ENCODE assay signal across 7 cellular contexts in genomic region chr11:118145285-118146227, GRCh38. TPM values are rescaled to one million over a fixed set of nuclear protein-coding genes. Genes with fewer than 3 reads are reported as not detected.
DNase-seq lines count a peak whose midpoint lies in the region; ATAC-seq and TF ChIP-seq lines count a peak whose summit lies in the region.

No MANE protein-coding gene starts in this region.

- H3K9me3 Mint-ChIP-seq in WTC11 = no peaks in the 10 kb centered on the region

- peaks cover 58% of the 10 kb centered on the region for H3K27me3 Mint-ChIP-seq in WTC11 (ENCODE audit: low read depth)

- H3K4me1 Mint-ChIP-seq in WTC11 = peaks cover 33% of the 10 kb centered on the region

- no peaks in the 10 kb centered on the region for H3K36me3 Mint-ChIP-seq in WTC11

- no peak overlapping the region for H3K27ac Mint-ChIP-seq in WTC11

- POLR2A ChIA-PET in WTC11 (lab: Charles Lee) = no interaction called here

- peak overlapping the region; percentile 52 to 55 for H3K4me3 ChIP-seq in cardiac fibroblast (replicated peaks in 1 of 2; ENCODE audit: low read depth in 2 of 2, low read length in 2 of 2)

- DNase-seq in NCI-H2171 (lab: John Stamatoyannopoulos, UW) (peak; percentile 73), WTC11 (ENCODE audit: low spot score) (peak; percentile 93), cardiac fibroblast (ENCODE audit: low read depth in 2 of 2) (peak; percentile 63 to 65), iris pigment epithelial cell (ENCODE audit: low read depth) (peak; percentile 49), smooth muscle cell of the brain vasculature (ENCODE audit: low read depth, low spot score) (peak; percentile 17)

- peak overlapping the region; percentile 70 for H3K4me3 Mint-ChIP-seq in WTC11

- CTCF ChIA-PET in WTC11 (lab: Charles Lee) = interaction anchor here (0.6 to 9.0 kb wide), 9 partner anchors 10 to 150 kb away, joined by 3 to 153 read pairs (median 3); no protein-coding TSS in a partner anchor

- ATAC-seq in GM18498 (IDR thresholded peaks at IDR 0.05; ENCODE audit: unreplicated experiment) (peak; percentile 91), HG02981 (IDR thresholded peaks at IDR 0.05; ENCODE audit: unreplicated experiment) (peak; percentile 93), WTC11 (peak; percentile 80)

- peak; percentile 89 for TF ChIP-seq CTCF in WTC11 (IDR thresholded peaks at IDR 0.05)
- TF ChIP-seq CTCF in cardiac fibroblast (IDR thresholded peaks at IDR 0.05; ENCODE audit: low read depth, low read length) = peak; percentile 84

TF ChIP-seq in WTC11, 78 proteins besides CTCF, POLR2A, EP300 and RAD21:
- TF ChIP-seq PRDM15 (CRISPR knock-in tag; IDR thresholded peaks at IDR 0.05) (0 out of 2 replicates have a peak, but pooled peaks have one; percentile 11), SP1 (CRISPR knock-in tag; conservative IDR thresholded peaks at IDR 0.05) (no peak), ETV6 (CRISPR knock-in tag; IDR thresholded peaks at IDR 0.05) (peak; percentile 86), PRRX2 (CRISPR knock-in tag; IDR thresholded peaks at IDR 0.05) (no peak), NR1H2 (CRISPR knock-in tag; IDR thresholded peaks at IDR 0.05) (no peak), ZNF416 (CRISPR knock-in tag; IDR thresholded peaks at IDR 0.05) (no peak), HMGA2 (CRISPR knock-in tag; IDR thresholded peaks at IDR 0.05) (no peak), MAX (CRISPR knock-in tag; IDR thresholded peaks at IDR 0.05) (0 out of 2 replicates have a peak, but pooled peaks have one; percentile 33), TCF7 (CRISPR knock-in tag; IDR thresholded peaks at IDR 0.05; ENCODE audit: low read depth) (no peak), E2F5 (CRISPR knock-in tag; IDR thresholded peaks at IDR 0.05) (peak; percentile 65), TEAD1 (CRISPR knock-in tag; IDR thresholded peaks at IDR 0.05) (no peak), FOXP1 (CRISPR knock-in tag; IDR thresholded peaks at IDR 0.05; ENCODE audit: borderline replicate concordance) (0 out of 2 replicates have a peak, but pooled peaks have one; percentile 23), FOXK1 (CRISPR knock-in tag; IDR thresholded peaks at IDR 0.05) (peak; percentile 39; the same call in 1 of the 2 replicates), ZNF671 (CRISPR knock-in tag; IDR thresholded peaks at IDR 0.05) (no peak), HMGXB4 (CRISPR knock-in tag; IDR thresholded peaks at IDR 0.05) (peak; percentile 78; the same call in 1 of the 2 replicates), GABPB1 (CRISPR knock-in tag; IDR thresholded peaks at IDR 0.05) (peak; percentile 28; the same call in 1 of the 2 replicates)
- TF ChIP-seq, protein P1, sequence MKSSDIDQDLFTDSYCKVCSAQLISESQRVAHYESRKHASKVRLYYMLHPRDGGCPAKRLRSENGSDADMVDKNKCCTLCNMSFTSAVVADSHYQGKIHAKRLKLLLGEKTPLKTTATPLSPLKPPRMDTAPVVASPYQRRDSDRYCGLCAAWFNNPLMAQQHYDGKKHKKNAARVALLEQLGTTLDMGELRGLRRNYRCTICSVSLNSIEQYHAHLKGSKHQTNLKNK (CRISPR knock-in tag; IDR thresholded peaks at IDR 0.05) = no peak
- TF ChIP-seq, protein P2, sequence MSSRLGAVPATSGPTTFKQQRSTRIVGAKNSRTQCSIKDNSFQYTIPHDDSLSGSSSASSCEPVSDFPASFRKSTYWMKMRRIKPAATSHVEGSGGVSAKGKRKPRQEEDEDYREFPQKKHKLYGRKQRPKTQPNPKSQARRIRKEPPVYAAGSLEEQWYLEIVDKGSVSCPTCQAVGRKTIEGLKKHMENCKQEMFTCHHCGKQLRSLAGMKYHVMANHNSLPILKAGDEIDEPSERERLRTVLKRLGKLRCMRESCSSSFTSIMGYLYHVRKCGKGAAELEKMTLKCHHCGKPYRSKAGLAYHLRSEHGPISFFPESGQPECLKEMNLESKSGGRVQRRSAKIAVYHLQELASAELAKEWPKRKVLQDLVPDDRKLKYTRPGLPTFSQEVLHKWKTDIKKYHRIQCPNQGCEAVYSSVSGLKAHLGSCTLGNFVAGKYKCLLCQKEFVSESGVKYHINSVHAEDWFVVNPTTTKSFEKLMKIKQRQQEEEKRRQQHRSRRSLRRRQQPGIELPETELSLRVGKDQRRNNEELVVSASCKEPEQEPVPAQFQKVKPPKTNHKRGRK (CRISPR knock-in tag; IDR thresholded peaks at IDR 0.05; ENCODE audit: borderline replicate concordance) = no peak
- TF ChIP-seq, protein P3, sequence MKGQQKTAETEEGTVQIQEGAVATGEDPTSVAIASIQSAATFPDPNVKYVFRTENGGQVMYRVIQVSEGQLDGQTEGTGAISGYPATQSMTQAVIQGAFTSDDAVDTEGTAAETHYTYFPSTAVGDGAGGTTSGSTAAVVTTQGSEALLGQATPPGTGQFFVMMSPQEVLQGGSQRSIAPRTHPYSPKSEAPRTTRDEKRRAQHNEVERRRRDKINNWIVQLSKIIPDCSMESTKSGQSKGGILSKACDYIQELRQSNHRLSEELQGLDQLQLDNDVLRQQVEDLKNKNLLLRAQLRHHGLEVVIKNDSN (CRISPR knock-in tag; IDR thresholded peaks at IDR 0.05) = peak; percentile 23; the same call in 1 of the 2 replicates

RNA-seq across cellular contexts. Expression of gene SCN4B, which starts 7.1 kb away (rescaled TPM):
- total RNA-seq in WTC11 (2021) = 3.5 to 4.5 TPM (median 4.4 TPM) in 3 replicates

RNA-seq across cellular contexts. Expression of gene SCN2B, which starts 30.9 kb away (rescaled TPM):
- total RNA-seq in WTC11 (2021) = 0.16 to 0.37 TPM (median 0.20 TPM) in 3 replicates

RNA-seq across cellular contexts. Expression of gene SMIM35, which starts 58.8 kb away (rescaled TPM):
- total RNA-seq in WTC11 (2021) = not detected in 3 replicates

Comparison
In these comparisons a context has a peak if more than half of its experiments do, and no peak if none do; other contexts are left out.
1. Peak in every context shown above with its lines: DNase-seq, ATAC-seq and H3K4me3 ChIP-seq.
2. DNase-seq: peak in every context shown above with its lines; median percentile 93 in WTC11; 73 in NCI-H2171; 64 in cardiac fibroblast; 49 in iris pigment epithelial cell; 17 in smooth muscle cell of the brain vasculature.